In the genomic region with DNA sequence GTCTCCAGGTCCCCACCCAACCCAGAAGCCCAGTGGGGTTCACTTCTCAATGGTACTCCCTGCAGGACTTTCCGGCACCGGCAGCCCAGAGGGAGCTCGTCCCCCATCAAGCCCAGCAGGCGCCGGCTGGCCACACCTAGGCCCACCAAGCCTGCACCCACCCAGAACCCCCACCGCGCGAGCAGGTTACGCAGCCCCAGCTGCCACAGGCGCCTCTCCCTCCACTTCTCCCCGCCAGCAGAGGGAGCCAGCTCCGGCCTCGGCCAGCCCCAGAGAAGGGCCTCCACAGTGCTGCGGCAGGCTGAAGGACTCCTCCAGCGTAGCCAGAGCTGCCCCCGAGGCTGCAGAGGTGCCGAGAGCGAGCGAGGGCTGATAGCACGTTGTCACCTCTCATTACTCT, we compare ENCODE assay signal across 25 cellular contexts.
DNase-seq lines count a peak whose midpoint lies in the region; ATAC-seq, FAIRE-seq and TF ChIP-seq lines count a peak whose summit lies in the region.
"Had no signal": no experiment of that assay in that cellular context is flagged by ENCODE, and none has a peak within 500 bp of the region (broad histone marks: within the 10 kb centered on the region; RNA-seq: fewer than 3 reads in every experiment).

No MANE protein-coding gene starts in this region.

- no peaks in the 10 kb centered on the region for H3K4me1 Mint-ChIP-seq in neural progenitor cell
- H3K4me1 Mint-ChIP-seq: nephron; stimulated activated naive B cell treated with anti-CD40 and anti-IgM and Interleukin-4, amounts not matched to agents 10 μg/mL and 1 μg/mL and 100 μg/mL, for 72 hours; T-cell had no signal

- intact Hi-C loops in HCT116 (cut with micrococcal nuclease) (no loop called here), GM12878 (cut with micrococcal nuclease; ENCODE audit: unreplicated experiment) (no loop called here)

- H3K4me1 ChIP-seq in HCT116 (ENCODE audit: control insufficient read depth in 1 of 2, insufficient read depth in 2 of 2, low read length in 2 of 2), result no peaks in the 10 kb centered on the region
- no peaks in the 10 kb centered on the region for H3K4me1 ChIP-seq in GM12878 (ENCODE audit: control insufficient read depth, insufficient read depth, low read length)
- H3K4me1 ChIP-seq in neural progenitor cell, result no peaks in the 10 kb centered on the region
- H3K4me1 ChIP-seq: BLaER1 treated with 17β-estradiol and CSF1 and Interleukin-3, amounts not matched to agents 10 nM and 100 nM; upper lobe of left lung had no signal

- H3K27ac Mint-ChIP-seq in neural progenitor cell, result no peak overlapping the region
- H3K27ac Mint-ChIP-seq: activated CD4-positive, alpha-beta memory T cell treated with anti-CD3 and anti-CD28 coated beads for 36 hours; nephron; stimulated activated naive B cell treated with anti-CD40 and anti-IgM and Interleukin-4, amounts not matched to agents 10 μg/mL and 1 μg/mL and 100 μg/mL, for 72 hours; T-cell had no signal

- 0 out of 2 replicates have a peak, but pooled peaks have one; percentile 9 for TF ChIP-seq RAD21 in HCT116 (IDR thresholded peaks at IDR 0.05; ENCODE audit: low read depth)
- no peak for TF ChIP-seq RAD21 in GM12878 (IDR thresholded peaks at IDR 0.05; ENCODE audit: insufficient read depth, low read depth, low read length)

- H3K4me3 ChIP-seq in HCT116 (replicated peaks in 1 of 2; ENCODE audit: low read depth in 1 of 2, low read length in 2 of 2) (no peak overlapping the region), GM12878 (no peak overlapping the region), neural progenitor cell (no peak overlapping the region)
- H3K4me3 ChIP-seq: BLaER1 treated with 17β-estradiol and CSF1 and Interleukin-3, amounts not matched to agents 10 nM and 100 nM; heart right ventricle; ovary; upper lobe of left lung had no signal

- H3K79me2 ChIP-seq in HCT116 (ENCODE audit: insufficient read depth, low read length), result no peaks in the 10 kb centered on the region
- no peaks in the 10 kb centered on the region for H3K79me2 ChIP-seq in GM12878 (ENCODE audit: control insufficient read depth, insufficient read depth, low read length)
- no peaks in the 10 kb centered on the region for H3K79me2 ChIP-seq in neural progenitor cell (ENCODE audit: low read depth)

- H3K9ac ChIP-seq in HCT116 (ENCODE audit: low read length) (no peak overlapping the region), GM12878 (ENCODE audit: control insufficient read depth, insufficient read depth, low read length) (no peak overlapping the region), neural progenitor cell (no peak overlapping the region)
- H3K9ac ChIP-seq: BLaER1 treated with 17β-estradiol and CSF1 and Interleukin-3, amounts not matched to agents 10 nM and 100 nM had no signal

- TF ChIP-seq POLR2A in HCT116 (IDR thresholded peaks at IDR 0.05; ENCODE audit: borderline replicate concordance, extremely low read depth, insufficient read depth, insufficient read length) (no peak), GM12878 (IDR thresholded peaks at IDR 0.05; ENCODE audit: low read depth, low read length) (no peak)

- H3K27ac ChIP-seq in HCT116 (ENCODE audit: low read depth, low read length), result no peak overlapping the region
- no peak overlapping the region for H3K27ac ChIP-seq in GM12878 (ENCODE audit: control insufficient read depth, insufficient read depth)
- no peak overlapping the region for H3K27ac ChIP-seq in neural progenitor cell
- H3K27ac ChIP-seq: BLaER1 treated with 17β-estradiol and CSF1 and Interleukin-3, amounts not matched to agents 10 nM and 100 nM; brain microvascular endothelial cell; heart right ventricle; ovary; upper lobe of left lung had no signal

- H3K27me3 ChIP-seq in HCT116 (ENCODE audit: insufficient read depth, low read length) (no peaks in the 10 kb centered on the region), GM12878 (replicated peaks in 1 of 2; ENCODE audit: control insufficient read depth in 2 of 2, insufficient read depth in 2 of 2, low read length in 1 of 2) (no peaks in the 10 kb centered on the region), neural progenitor cell (no peaks in the 10 kb centered on the region)
- H3K27me3 ChIP-seq: BLaER1 treated with 17β-estradiol and CSF1 and Interleukin-3, amounts not matched to agents 10 nM and 100 nM; brain microvascular endothelial cell; heart right ventricle; ovary; upper lobe of left lung had no signal

- H3K9me3 Mint-ChIP-seq in neural progenitor cell, result no peaks in the 10 kb centered on the region

- DNase-seq in HCT116 (ENCODE audit: low read depth, low spot score) (no peak), GM12878 (ENCODE audit: low read depth, low spot score) (no peak), neural progenitor cell (ENCODE audit: low spot score) (no peak), LoVo (ENCODE audit: low spot score) (no peak), NCI-H1694 (lab: John Stamatoyannopoulos, UW) (no peak)
- DNase-seq: activated CD4-positive, alpha-beta memory T cell treated with anti-CD3 and anti-CD28 coated beads for 36 hours; activated CD4-positive, CD25-positive, alpha-beta regulatory T cell; activated naive CD4-positive, alpha-beta T cell treated with anti-CD3 and anti-CD28 coated beads, Interleukin-2, amount 50 U/mL, for 16 hours; amniotic stem cell; brain microvascular endothelial cell; DMS153; foreskin melanocyte; heart right ventricle; left cardiac atrium; NCI-H1048; NCI-H446; ovary; stimulated activated naive B cell treated with anti-CD40 and anti-IgM and Interleukin-4, amounts not matched to agents 10 μg/mL and 1 μg/mL and 100 μg/mL, for 72 hours; substantia nigra; T-cell had no signal

- no peaks in the 10 kb centered on the region for H3K36me3 Mint-ChIP-seq in neural progenitor cell
- H3K36me3 Mint-ChIP-seq: activated CD4-positive, alpha-beta memory T cell treated with anti-CD3 and anti-CD28 coated beads for 36 hours; stimulated activated naive B cell treated with anti-CD40 and anti-IgM and Interleukin-4, amounts not matched to agents 10 μg/mL and 1 μg/mL and 100 μg/mL, for 72 hours; T-cell had no signal

- H3K36me3 ChIP-seq in HCT116 (ENCODE audit: control insufficient read depth in 1 of 2, insufficient read depth in 2 of 2, low read length in 2 of 2), result no peaks in the 10 kb centered on the region
- H3K36me3 ChIP-seq in GM12878 (ENCODE audit: control insufficient read depth in 2 of 2, insufficient read depth in 2 of 2, low read length in 1 of 2), result no peaks in the 10 kb centered on the region
- no peaks in the 10 kb centered on the region for H3K36me3 ChIP-seq in neural progenitor cell
- H3K36me3 ChIP-seq: BLaER1 treated with 17β-estradiol and CSF1 and Interleukin-3, amounts not matched to agents 10 nM and 100 nM; brain microvascular endothelial cell; heart right ventricle; ovary; upper lobe of left lung had no signal

- POLR2A ChIA-PET in HCT116 (lab: Charles Lee), result no interaction called here
- POLR2A ChIA-PET in GM12878 (lab: Charles Lee), result no interaction called here

- BruUV-seq in HCT116 (replicated peaks; lab: Mats Ljungman, UMichigan), result no TSS peak
- BruUV-seq in GM12878 (replicated peaks; lab: Mats Ljungman, UMichigan), result no TSS peak

- no peak overlapping the region for H2AFZ ChIP-seq in HCT116 (ENCODE audit: low read depth, low read length, poor library complexity, severe bottlenecking)
- H2AFZ ChIP-seq in GM12878 (ENCODE audit: control insufficient read depth, low read depth, low read length), result no peak overlapping the region
- H2AFZ ChIP-seq in neural progenitor cell (replicated peaks), result no peak overlapping the region

- in situ Hi-C loops in GM12878 (cut with MboI), result no loop called here

- 0 out of 3 replicates have a peak, but pooled peaks have one; percentile 12 for TF ChIP-seq CTCF in GM12872 (IDR thresholded peaks at IDR 0.05; ENCODE audit: insufficient read depth, low read depth, low read length)
- peak in 2 of 3 experiments; percentile 30 to 38; a peak in 3 of 6 replicates for TF ChIP-seq CTCF in HCT116 (IDR thresholded peaks at IDR 0.05 in 2 of 3, conservative IDR thresholded peaks at IDR 0.05 in 1 of 3; ENCODE audit: borderline replicate concordance in 1 of 3, insufficient read depth in 1 of 3, low read depth in 2 of 3, low read length in 2 of 3)
- TF ChIP-seq CTCF in GM12878 (IDR thresholded peaks at IDR 0.05 in 2 of 3, conservative IDR thresholded peaks at IDR 0.05 in 1 of 3; ENCODE audit: control insufficient read depth in 2 of 3, extremely low read depth in 1 of 3, insufficient read depth in 1 of 3, low read depth in 3 of 3, low read length in 3 of 3), result 0 out of 6 replicates have a peak, but pooled peaks of 1 of the 3 experiments have one; percentile 3
- peak; percentile 4 for TF ChIP-seq CTCF in neural progenitor cell (IDR thresholded peaks at IDR 0.05)

- H4K20me1 ChIP-seq in HCT116 (ENCODE audit: insufficient read depth), result no peaks in the 10 kb centered on the region
- H4K20me1 ChIP-seq in GM12878 (ENCODE audit: control insufficient read depth, insufficient read depth), result no peaks in the 10 kb centered on the region
- no peaks in the 10 kb centered on the region for H4K20me1 ChIP-seq in neural progenitor cell (ENCODE audit: low read depth)
- H4K20me1 ChIP-seq: BLaER1 treated with 17β-estradiol and CSF1 and Interleukin-3, amounts not matched to agents 10 nM and 100 nM had no signal

- ATAC-seq in HCT116 (peak; percentile 73), GM12878 (peak; percentile 46; the same call in 2 of the 3 replicates), GM18498 (IDR thresholded peaks at IDR 0.05; ENCODE audit: unreplicated experiment) (no peak)
- ATAC-seq: heart right ventricle; left cardiac atrium; stimulated activated naive B cell treated with anti-CD40 and anti-IgM and Interleukin-4, amounts not matched to agents 10 μg/mL and 1 μg/mL and 100 μg/mL, for 72 hours; T-cell had no signal

- no peaks in the 10 kb centered on the region for H3K9me3 ChIP-seq in HCT116 (ENCODE audit: control insufficient read depth in 1 of 2, insufficient read depth in 1 of 2, low read depth in 1 of 2, low read length in 2 of 2)
- no peaks in the 10 kb centered on the region for H3K9me3 ChIP-seq in GM12878 (replicated peaks; ENCODE audit: control insufficient read depth, insufficient read depth, low read length)
- no peaks in the 10 kb centered on the region for H3K9me3 ChIP-seq in neural progenitor cell (ENCODE audit: low read depth)
- H3K9me3 ChIP-seq: ovary, upper lobe of left lung had no signal

- H3K4me2 ChIP-seq in HCT116 (ENCODE audit: low read length) (no peak overlapping the region), GM12878 (ENCODE audit: control insufficient read depth, insufficient read depth) (no peak overlapping the region), neural progenitor cell (no peak overlapping the region)
- H3K4me2 ChIP-seq: BLaER1 treated with 17β-estradiol and CSF1 and Interleukin-3, amounts not matched to agents 10 nM and 100 nM had no signal

- no peak for FAIRE-seq in GM12878 (lab: Jason Lieb, UNC)

- CTCF ChIA-PET in HCT116 (lab: Charles Lee) (interaction anchor here (0.5 to 0.8 kb wide), 2 partner anchors 137 to 201 kb away, joined by 3 read pairs; no protein-coding TSS in a partner anchor), GM12878 (lab: Yijun Ruan, JAX) (no interaction called here)

- no peaks in the 10 kb centered on the region for H3K9me2 ChIP-seq in HCT116 (ENCODE audit: insufficient read depth)

- 68% methylated on average over 17 of the region's 20 CpGs for WGBS in GM12878 (ENCODE audit: insufficient coverage, insufficient replicate concordance, low lambda C conversion rate, missing lambda C conversion rate)

- H3K4me3 Mint-ChIP-seq in neural progenitor cell, result no peak overlapping the region
- H3K4me3 Mint-ChIP-seq: activated CD4-positive, alpha-beta memory T cell treated with anti-CD3 and anti-CD28 coated beads for 36 hours; nephron; stimulated activated naive B cell treated with anti-CD40 and anti-IgM and Interleukin-4, amounts not matched to agents 10 μg/mL and 1 μg/mL and 100 μg/mL, for 72 hours; T-cell had no signal

- TF ChIP-seq EP300 in GM12878 (IDR thresholded peaks at IDR 0.05; ENCODE audit: borderline replicate concordance in 1 of 2, control insufficient read depth in 1 of 2, low read depth in 2 of 2, low read length in 2 of 2), result no peak

- H3F3A ChIP-seq in neural progenitor cell (ENCODE audit: low read depth), result no peaks in the 10 kb centered on the region

- SMC1A ChIA-PET in GM12878 (lab: Charles Lee; ENCODE audit: uncharacterized antibody, unreplicated experiment), result no interaction called here

- peaks cover 2% of the 10 kb centered on the region for H3K27me3 Mint-ChIP-seq in neural progenitor cell (ENCODE audit: insufficient read depth, low read depth)
- H3K27me3 Mint-ChIP-seq: activated CD4-positive, alpha-beta memory T cell treated with anti-CD3 and anti-CD28 coated beads for 36 hours; stimulated activated naive B cell treated with anti-CD40 and anti-IgM and Interleukin-4, amounts not matched to agents 10 μg/mL and 1 μg/mL and 100 μg/mL, for 72 hours; T-cell had no signal

- RAD21 ChIA-PET in HCT116 (lab: Charles Lee; ENCODE audit: low non-redundant PET in 1 of 2, low total read pairs in 2 of 2, uncharacterized antibody in 2 of 2, unreplicated experiment in 2 of 2) (no interaction called here), GM12878 (lab: Charles Lee; ENCODE audit: unreplicated experiment) (no interaction called here)
